In genomic region chr7:73683056-73683915, GRCh38 we compare ENCODE assay signal across 1 cellular context.
TF ChIP-seq lines count a peak whose summit lies in the region.

TSS of gene BUD23 (plus strand) at chr7:73683597. CDS start at chr7:73683626, 29 bp downstream.
TSS of gene DNAJC30 (minus strand) at chr7:73683453. CDS start at chr7:73683423, 30 bp downstream.

TF ChIP-seq in K562, 482 proteins besides CTCF, POLR2A, EP300 and RAD21 (continued from another document and continues in another):
- TF ChIP-seq MITF (IDR thresholded peaks at IDR 0.05): no peak
- TF ChIP-seq PHF20 (IDR thresholded peaks at IDR 0.05; ENCODE audit: partially characterized antibody): peak; percentile 91
- no peak for TF ChIP-seq ZNF398 (CRISPR knock-in tag; IDR thresholded peaks at IDR 0.05)
- TF ChIP-seq NR0B1 (IDR thresholded peaks at IDR 0.05; ENCODE audit: partially characterized antibody): no peak
- no peak for TF ChIP-seq HSF4 (CRISPR knock-in tag; IDR thresholded peaks at IDR 0.05; ENCODE audit: borderline replicate concordance)
- peak; percentile 16 for TF ChIP-seq LCOR (CRISPR knock-in tag; IDR thresholded peaks at IDR 0.05)
- no peak for TF ChIP-seq FUS (optimal IDR thresholded peaks at IDR 0.05; ENCODE audit: low read depth, low read length)
- TF ChIP-seq CBX3 (IDR thresholded peaks at IDR 0.05; ENCODE audit: borderline replicate concordance in 1 of 2, low read length in 2 of 2): no peak
- no peak for TF ChIP-seq USF1 (CRISPR knock-in tag; IDR thresholded peaks at IDR 0.05)
- no peak for TF ChIP-seq MCM5 (IDR thresholded peaks at IDR 0.05; ENCODE audit: low read depth)
- TF ChIP-seq ZNF655 (CRISPR knock-in tag; IDR thresholded peaks at IDR 0.05): no peak
- no peak; the same call in 1 of the 2 replicates for TF ChIP-seq CHAMP1 (IDR thresholded peaks at IDR 0.05)
- no peak for TF ChIP-seq PHB2 (IDR thresholded peaks at IDR 0.05; ENCODE audit: low read depth)
- TF ChIP-seq CXXC5 (CRISPR knock-in tag; IDR thresholded peaks at IDR 0.05): peak; percentile 92
- peak; percentile 79 for TF ChIP-seq PML (IDR thresholded peaks at IDR 0.05; ENCODE audit: low read length)
- TF ChIP-seq RBM22 (IDR thresholded peaks at IDR 0.05; ENCODE audit: low read depth, low read length, poor library complexity, severe bottlenecking): peak; percentile 42
- no peak for TF ChIP-seq PRMT5 (CRISPR knock-in tag; IDR thresholded peaks at IDR 0.05)
- 0 out of 2 replicates have a peak, but pooled peaks have one; percentile 21 for TF ChIP-seq NFE2 (IDR thresholded peaks at IDR 0.05; ENCODE audit: low read depth)
- 0 out of 2 replicates have a peak, but pooled peaks have one; percentile 9 for TF ChIP-seq HMGXB4 (CRISPR knock-in tag; IDR thresholded peaks at IDR 0.05)
- TF ChIP-seq FOXA1 (IDR thresholded peaks at IDR 0.05; ENCODE audit: borderline replicate concordance): no peak
- peak; percentile 51; the same call in 1 of the 2 replicates for TF ChIP-seq RB1 (IDR thresholded peaks at IDR 0.05; ENCODE audit: low read depth)
- no peak for TF ChIP-seq ZNF347 (CRISPR knock-in tag; IDR thresholded peaks at IDR 0.05; ENCODE audit: low read depth)
- no peak for TF ChIP-seq CBX5 (IDR thresholded peaks at IDR 0.05; ENCODE audit: borderline replicate concordance, low read depth)
- peak; percentile 13 for TF ChIP-seq SMAD1 (IDR thresholded peaks at IDR 0.05; ENCODE audit: low read depth, low read length, partially characterized antibody)
- no peak for TF ChIP-seq ZNF140 (CRISPR knock-in tag; IDR thresholded peaks at IDR 0.05)
- no peak for TF ChIP-seq ZNF77 (CRISPR knock-in tag; IDR thresholded peaks at IDR 0.05)
- no peak for TF ChIP-seq MCM7 (IDR thresholded peaks at IDR 0.05)
- TF ChIP-seq CHD7 (IDR thresholded peaks at IDR 0.05; ENCODE audit: low read depth, low read length): no peak
- TF ChIP-seq KAT7 (CRISPR knock-in tag; IDR thresholded peaks at IDR 0.05; ENCODE audit: borderline replicate concordance): peak; percentile 84; the same call in 1 of the 2 replicates
- no peak for TF ChIP-seq HES1 (IDR thresholded peaks at IDR 0.05; ENCODE audit: low read depth)
- peak; percentile 92 for TF ChIP-seq SUPT5H (IDR thresholded peaks at IDR 0.05)
- TF ChIP-seq BHLHE40 (IDR thresholded peaks at IDR 0.05; ENCODE audit: low read length): peak; percentile 76
- no peak for TF ChIP-seq MTF1 (CRISPR knock-in tag; IDR thresholded peaks at IDR 0.05; ENCODE audit: borderline replicate concordance)
- peak; percentile 70 for TF ChIP-seq NEUROD1 (IDR thresholded peaks at IDR 0.05; ENCODE audit: borderline replicate concordance, low read depth, low read length, partially characterized antibody)
- peak; percentile 14; the same call in 1 of the 2 replicates for TF ChIP-seq CBFB (CRISPR knock-in tag; IDR thresholded peaks at IDR 0.05)
- no peak for TF ChIP-seq SMARCC2 (IDR thresholded peaks at IDR 0.05; ENCODE audit: low read depth)
